ENCODE assay signal across 12 cellular contexts in the genomic region with DNA sequence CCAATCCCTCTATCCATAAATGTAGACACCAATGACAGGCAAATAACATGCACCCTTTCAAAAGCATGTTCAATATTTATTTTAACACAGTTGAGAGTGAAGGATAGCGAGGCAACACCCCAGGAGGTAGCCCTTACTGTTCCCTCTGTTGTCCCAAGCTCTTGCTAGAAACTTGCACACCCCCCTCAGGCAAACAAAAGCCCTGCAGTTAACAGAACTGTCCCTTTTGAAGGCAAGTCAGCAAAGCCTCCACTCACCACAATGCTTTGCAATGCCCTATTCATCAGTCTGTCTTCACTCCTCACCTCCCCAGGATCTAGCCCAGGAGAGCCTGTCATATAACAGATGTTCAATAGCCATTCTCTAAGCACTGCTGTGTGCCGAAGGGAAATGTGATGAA. TPM values are rescaled to one million over a fixed set of nuclear protein-coding genes. Genes with fewer than 3 reads are reported as not detected.
DNase-seq lines count a peak whose midpoint lies in the region; ATAC-seq and TF ChIP-seq lines count a peak whose summit lies in the region.
"Had no signal": no experiment of that assay in that cellular context is flagged by ENCODE, and none has a peak within 500 bp of the region (broad histone marks: within the 10 kb centered on the region; RNA-seq: fewer than 3 reads in every experiment).

No MANE protein-coding gene starts in this region.

- no peak overlapping the region for H2AFZ ChIP-seq in GM23248

- peak; percentile 32 to 53 for DNase-seq in Caco-2
- peak; percentile 29 for DNase-seq in GM23248
- peak; percentile 68 for DNase-seq in NT2/D1 (ENCODE audit: low read depth, low spot score)
- DNase-seq in iPS DF 19.7 (ENCODE audit: low read depth, low spot score) = peak; percentile 15
- no peak for DNase-seq in substantia nigra (lab: John Stamatoyannopoulos, UW)
- DNase-seq in MG63 = no peak
- DNase-seq in T-helper 2 cell = no peak
- DNase-seq: activated CD4-positive, alpha-beta T cell treated with anti-CD3 and anti-CD28 coated beads, Interleukin-2, amount 10 ng/mL, durations not matched to agents 7 days and 5 days; adrenal gland; erythroblast had no signal

- POLR2A ChIA-PET in Caco-2 (lab: Charles Lee) = no interaction called here

- H3K9ac ChIP-seq in GM23248 (no peak overlapping the region), NT2/D1 (ENCODE audit: insufficient read length, low read depth) (no peak overlapping the region)

- no peaks in the 10 kb centered on the region for H3F3A ChIP-seq in GM23248 (ENCODE audit: insufficient read depth)

- peaks cover 2% of the 10 kb centered on the region for H3K27me3 Mint-ChIP-seq in Caco-2 (ENCODE audit: insufficient read depth, unreplicated experiment)
- H3K27me3 Mint-ChIP-seq: activated CD4-positive, alpha-beta T cell treated with anti-CD3 and anti-CD28 coated beads, Interleukin-2, amount 10 ng/mL, durations not matched to agents 7 days and 5 days had no signal

- H3K4me3 ChIP-seq in Caco-2 (ENCODE audit: low read depth, low read length) (no peak overlapping the region), GM23248 (no peak overlapping the region), NT2/D1 (ENCODE audit: insufficient read length, low read depth) (no peak overlapping the region), MG63 (no peak overlapping the region)
- H3K4me3 ChIP-seq: adrenal gland, right atrium auricular region had no signal

- BruUV-seq in Caco-2 (replicated peaks; lab: Mats Ljungman, UMichigan) = no TSS peak

- peaks cover 6% of the 10 kb centered on the region for H3K36me3 Mint-ChIP-seq in Caco-2 (ENCODE audit: insufficient read depth, unreplicated experiment)

- no peak for ATAC-seq in GM21619 (IDR thresholded peaks at IDR 0.05; ENCODE audit: unreplicated experiment)

- no peaks in the 10 kb centered on the region for H3K9me3 Mint-ChIP-seq in Caco-2 (ENCODE audit: unreplicated experiment)
- H3K9me3 Mint-ChIP-seq: activated CD4-positive, alpha-beta T cell treated with anti-CD3 and anti-CD28 coated beads, Interleukin-2, amount 10 ng/mL, durations not matched to agents 7 days and 5 days had no signal

- H3K27me3 ChIP-seq in Caco-2 (replicated peaks; ENCODE audit: control insufficient read depth, insufficient read depth, low read length) (no peaks in the 10 kb centered on the region), GM23248 (replicated peaks; ENCODE audit: insufficient read depth) (no peaks in the 10 kb centered on the region), NT2/D1 (ENCODE audit: insufficient read depth, insufficient read length) (no peaks in the 10 kb centered on the region), MG63 (no peaks in the 10 kb centered on the region)
- H3K27me3 ChIP-seq: adrenal gland, right atrium auricular region had no signal

- WGBS in GM23248 (ENCODE audit: low coverage in 1 of 2, low lambda C conversion rate in 2 of 2, missing lambda C conversion rate in 2 of 2), 2 experiments = 3 to 7% methylated on average over 2 of the region's 2 CpGs

- no peak overlapping the region for H3K4me3 Mint-ChIP-seq in Caco-2 (ENCODE audit: unreplicated experiment)
- H3K4me3 Mint-ChIP-seq: activated CD4-positive, alpha-beta T cell treated with anti-CD3 and anti-CD28 coated beads, Interleukin-2, amount 10 ng/mL, durations not matched to agents 7 days and 5 days had no signal

- H3K9me3 ChIP-seq in Caco-2 (no peaks in the 10 kb centered on the region), GM23248 (ENCODE audit: low read depth) (no peaks in the 10 kb centered on the region), NT2/D1 (ENCODE audit: insufficient read depth, low read length) (no peaks in the 10 kb centered on the region), MG63 (no peaks in the 10 kb centered on the region)
- H3K9me3 ChIP-seq: adrenal gland, right atrium auricular region had no signal

- peak in 1 of 2 experiments; percentile 50 for TF ChIP-seq CTCF in Caco-2 (IDR thresholded peaks at IDR 0.05; ENCODE audit: insufficient read depth in 1 of 2, low read depth in 1 of 2, low read length in 1 of 2, severe bottlenecking in 1 of 2, unreplicated experiment in 1 of 2)

- peaks cover 11% of the 10 kb centered on the region for H3K4me1 ChIP-seq in Caco-2
- peaks cover 5% of the 10 kb centered on the region; the same call in 1 of the 2 replicates for H3K4me1 ChIP-seq in GM23248 (ENCODE audit: insufficient read depth)
- peaks cover 6% of the 10 kb centered on the region for H3K4me1 ChIP-seq in NT2/D1 (ENCODE audit: insufficient read depth, insufficient read length)

- H3K9me2 ChIP-seq in GM23248 (ENCODE audit: insufficient read depth) = no peaks in the 10 kb centered on the region

- CTCF ChIA-PET in Caco-2 (lab: Charles Lee) = interaction anchor here (3.0 kb wide), 1 partner anchor 64 kb away, joined by 17 read pairs; no protein-coding TSS in a partner anchor

- no peak overlapping the region for H3K4me2 ChIP-seq in GM23248 (ENCODE audit: unreplicated experiment)

- no peaks in the 10 kb centered on the region for H4K20me1 ChIP-seq in GM23248 (ENCODE audit: insufficient read depth)

- no peak overlapping the region for H3K27ac Mint-ChIP-seq in Caco-2 (ENCODE audit: unreplicated experiment)
- H3K27ac Mint-ChIP-seq: activated CD4-positive, alpha-beta T cell treated with anti-CD3 and anti-CD28 coated beads, Interleukin-2, amount 10 ng/mL, durations not matched to agents 7 days and 5 days had no signal

- in situ Hi-C loops in GM23248 (cut with MboI) = loop anchor here (10.0 kb wide), 1 partner anchor 333 kb away; no protein-coding TSS in a partner anchor

- peaks cover 15% of the 10 kb centered on the region for H3K79me2 ChIP-seq in GM23248 (ENCODE audit: insufficient read depth)

- intact Hi-C loops in Caco-2 (cut with micrococcal nuclease; ENCODE audit: unreplicated experiment) = loop anchor here (5.0 to 10.0 kb wide), 2 partner anchors 64 to 303 kb away; no protein-coding TSS in a partner anchor

- H3K27ac ChIP-seq in GM23248 = no peak overlapping the region
- H3K27ac ChIP-seq in substantia nigra (ENCODE audit: low read depth, low read length, poor library complexity, severe bottlenecking) = no peak overlapping the region
- H3K27ac ChIP-seq: adrenal gland, right atrium auricular region had no signal

- H3K36me3 ChIP-seq in Caco-2 (ENCODE audit: control insufficient read depth, insufficient read depth, low read length) (no peaks in the 10 kb centered on the region), GM23248 (ENCODE audit: low read depth) (no peaks in the 10 kb centered on the region), NT2/D1 (ENCODE audit: insufficient read depth, insufficient read length, low read length) (peaks cover 5% of the 10 kb centered on the region), MG63 (no peaks in the 10 kb centered on the region)
- H3K36me3 ChIP-seq: adrenal gland, right atrium auricular region had no signal

- peaks cover 12% of the 10 kb centered on the region for H3K4me1 Mint-ChIP-seq in Caco-2 (ENCODE audit: low read depth, unreplicated experiment)

RNA-seq across cellular contexts. Expression of gene CNEP1R1, which starts 3.5 kb away (rescaled TPM):
- total RNA-seq in Caco-2 (2022) = 34.5 and 39.4 TPM in 2 replicates
- total RNA-seq in GM23248 (2014; rRNA removed; shearing (Covaris generic)) = 42.8 and 43.3 TPM in 2 replicates
- polyA plus RNA-seq in GM23248 (2016; fragmentation: Nextera tagmentation; extraction: Ambion mirVana) = 34.1 and 39.1 TPM in 2 replicates
- total RNA-seq in MG63 (2014; rRNA removed; shearing (Covaris generic); ENCODE audit: low replicate concordance) = 16.7 and 20.0 TPM in 2 replicates

RNA-seq across cellular contexts. Expression of gene HEATR3, which starts 44.3 kb away (rescaled TPM):
- total RNA-seq in Caco-2 (2022) = 41.6 and 42.8 TPM in 2 replicates
- total RNA-seq in GM23248 (2014; rRNA removed; shearing (Covaris generic)) = 17.8 and 25.1 TPM in 2 replicates
- 5.6 and 5.7 TPM in 2 replicates for polyA plus RNA-seq in GM23248 (2016; fragmentation: Nextera tagmentation; extraction: Ambion mirVana)
- total RNA-seq in MG63 (2014; rRNA removed; shearing (Covaris generic); ENCODE audit: low replicate concordance) = 11.4 and 11.5 TPM in 2 replicates

Comparison
In these comparisons a context has a peak if more than half of its experiments do, and no peak if none do; other contexts are left out.
1. DNase-seq: peak in Caco-2 (2 of 2), GM23248 (single experiment), NT2/D1 (single experiment) and iPS DF 19.7 (single experiment); none in substantia nigra (0 of 49), MG63 (single experiment) and T-helper 2 cell (0 of 5).